In the genomic region with DNA sequence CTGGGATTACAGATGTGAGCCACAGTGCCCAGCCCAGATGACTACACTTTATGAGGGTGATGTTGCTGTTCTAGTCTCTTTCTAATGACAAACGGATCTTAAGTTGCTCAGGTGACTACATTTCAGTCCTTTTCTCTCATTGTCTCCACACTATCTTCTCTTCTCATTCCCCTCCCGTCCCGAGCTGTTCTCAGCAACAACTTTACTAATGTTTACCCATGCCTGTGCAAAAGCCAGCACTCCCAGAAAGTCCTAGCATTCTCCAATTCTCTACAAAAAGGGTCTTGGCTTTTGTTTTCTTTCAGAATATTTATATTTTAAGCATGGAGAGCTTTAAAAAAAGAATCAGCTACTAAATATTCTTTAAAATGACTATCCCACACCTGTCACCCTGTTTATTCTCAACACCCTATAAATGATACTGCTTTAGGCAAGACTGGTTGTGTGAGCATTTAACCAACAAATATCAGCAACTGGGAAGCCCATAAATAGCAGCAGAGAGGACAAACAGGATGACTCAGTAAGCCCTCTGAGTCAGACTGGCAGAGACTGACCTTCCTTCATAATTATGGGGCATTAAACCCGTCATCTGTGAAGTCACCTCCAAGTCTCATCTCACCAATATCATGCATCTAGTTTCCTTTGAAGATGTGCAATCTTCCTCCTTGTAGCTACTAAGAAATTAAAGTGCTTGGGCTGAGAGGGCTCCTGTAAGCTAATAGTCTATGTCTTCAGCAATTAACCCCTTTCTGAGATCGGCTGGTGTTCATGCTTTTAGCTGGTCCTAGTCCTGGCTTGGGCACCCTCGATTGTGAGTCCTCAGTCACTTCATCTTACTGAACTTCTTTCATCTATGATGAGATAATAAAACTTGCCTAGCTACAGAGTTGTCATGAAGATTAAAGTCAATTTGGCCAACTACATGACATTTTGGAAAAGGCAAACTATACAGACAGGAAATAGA, we compare ENCODE assay signal across 8 cellular contexts.
DNase-seq lines count a peak whose midpoint lies in the region; ATAC-seq lines count a peak whose summit lies in the region.
"Not testable (repeated sequence)": the region's sequence is repeated elsewhere in the genome, so short reads cannot be mapped to it uniquely, and the experiment has no call there.

No MANE protein-coding gene starts in this region.

- peak overlapping the region; percentile 18 for H3K27ac ChIP-seq in epithelial cell of prostate
- peak overlapping the region; percentile 30 for H3K27ac ChIP-seq in mesodermal cell (ENCODE audit: low read depth, low read length, severe bottlenecking)

- CTCF ChIA-PET in activated CD8-positive, alpha-beta memory T cell treated with anti-CD3 and anti-CD28 coated beads, Interleukin-2, amount 10 ng/mL, durations not matched to agents 7 days and 5 days (lab: Charles Lee): not testable (repeated sequence)

- H3K36me3 ChIP-seq in mesodermal cell (ENCODE audit: control insufficient read depth, insufficient read depth, low read length): not testable (repeated sequence)

- H3K9me3 ChIP-seq in mesodermal cell (ENCODE audit: control insufficient read depth, low read length): not testable (repeated sequence)

- 85 to 100% methylated on average over 2 to 3 of the region's 6 CpGs for WGBS in mesodermal cell (ENCODE audit: insufficient coverage in 2 of 2), 2 experiments

- ATAC-seq in GM18868 (IDR thresholded peaks at IDR 0.05; ENCODE audit: unreplicated experiment): peak; percentile 70
- peak; percentile 82 for ATAC-seq in GM21786 (IDR thresholded peaks at IDR 0.05; ENCODE audit: unreplicated experiment)
- peak; percentile 67 for ATAC-seq in HG03139 (IDR thresholded peaks at IDR 0.05; ENCODE audit: unreplicated experiment)
- peak; percentile 83 for ATAC-seq in activated CD8-positive, alpha-beta memory T cell treated with anti-CD3 and anti-CD28 coated beads, Interleukin-2, amount 10 ng/mL, durations not matched to agents 7 days and 5 days

- not testable (repeated sequence) for H3K9me3 Mint-ChIP-seq in activated CD8-positive, alpha-beta memory T cell treated with anti-CD3 and anti-CD28 coated beads, Interleukin-2, amount 10 ng/mL, durations not matched to agents 7 days and 5 days (ENCODE audit: low read depth)

- DNase-seq in A172 (ENCODE audit: low spot score) (peak; percentile 90), MV-4-11 (lab: John Stamatoyannopoulos, UW) (peak; percentile 50), epithelial cell of prostate (ENCODE audit: low read depth, low spot score) (peak; percentile 64)
- peak; percentile 53 for DNase-seq in activated CD8-positive, alpha-beta memory T cell treated with anti-CD3 and anti-CD28 coated beads, Interleukin-2, amount 10 ng/mL, durations not matched to agents 7 days and 5 days

- not testable (repeated sequence) for H3K4me1 ChIP-seq in mesodermal cell (ENCODE audit: control insufficient read depth, insufficient read depth, low read length, poor library complexity, severe bottlenecking)

- not testable (repeated sequence) for H3K4me3 Mint-ChIP-seq in activated CD8-positive, alpha-beta memory T cell treated with anti-CD3 and anti-CD28 coated beads, Interleukin-2, amount 10 ng/mL, durations not matched to agents 7 days and 5 days

- H3K27ac Mint-ChIP-seq in activated CD8-positive, alpha-beta memory T cell treated with anti-CD3 and anti-CD28 coated beads, Interleukin-2, amount 10 ng/mL, durations not matched to agents 7 days and 5 days: peak overlapping the region; percentile 68

- peaks cover 64% of the 10 kb centered on the region for H3K4me1 Mint-ChIP-seq in activated CD8-positive, alpha-beta memory T cell treated with anti-CD3 and anti-CD28 coated beads, Interleukin-2, amount 10 ng/mL, durations not matched to agents 7 days and 5 days

- not testable (repeated sequence) for H3K4me3 ChIP-seq in mesodermal cell (ENCODE audit: extremely low read depth, insufficient read depth, low read length, poor library complexity, severe bottlenecking)

- not testable (repeated sequence) for H3K27me3 Mint-ChIP-seq in activated CD8-positive, alpha-beta memory T cell treated with anti-CD3 and anti-CD28 coated beads, Interleukin-2, amount 10 ng/mL, durations not matched to agents 7 days and 5 days

- H3K36me3 Mint-ChIP-seq in activated CD8-positive, alpha-beta memory T cell treated with anti-CD3 and anti-CD28 coated beads, Interleukin-2, amount 10 ng/mL, durations not matched to agents 7 days and 5 days: peaks cover 17% of the 10 kb centered on the region
